In the genomic region with DNA sequence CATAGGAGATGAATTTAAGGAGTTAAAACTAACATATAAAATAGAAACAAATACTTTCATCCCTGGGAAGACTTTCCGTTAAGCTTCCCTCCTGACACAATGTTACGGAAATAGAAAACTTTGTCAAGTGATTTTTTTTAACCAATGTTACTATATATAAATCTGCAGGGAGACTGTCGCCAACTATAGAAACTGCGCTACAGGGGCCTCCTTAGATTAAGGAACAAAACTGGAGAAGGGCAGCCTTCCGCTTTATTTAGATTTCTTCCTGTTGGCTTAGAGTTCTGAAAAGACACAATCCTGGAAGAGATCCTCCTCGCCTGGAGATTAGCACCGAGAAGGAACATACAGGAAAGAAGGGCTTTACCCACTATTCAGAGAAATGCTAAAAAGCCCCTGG, we compare ENCODE assay signal across 8 cellular contexts. TPM values are rescaled to one million over a fixed set of nuclear protein-coding genes. Genes with fewer than 3 reads are reported as not detected.
DNase-seq lines count a peak whose midpoint lies in the region; ATAC-seq and TF ChIP-seq lines count a peak whose summit lies in the region.

No MANE protein-coding gene starts in this region.

- no peak overlapping the region for H3K4me3 ChIP-seq in body of pancreas
- peak overlapping the region in 2 of 3 donors; percentile 84 to 89 for H3K4me3 ChIP-seq in right lobe of liver
- peak overlapping the region; percentile 62 to 79 (median 69) for H3K4me3 ChIP-seq in transverse colon
- H3K4me3 ChIP-seq in CD4-positive, alpha-beta memory T cell (ENCODE audit: low read length in 2 of 2), result peak overlapping the region in 1 of 2 donors; percentile 86

- TF ChIP-seq POLR2A in body of pancreas (IDR thresholded peaks at IDR 0.05), result no peak
- TF ChIP-seq POLR2A in right lobe of liver (IDR thresholded peaks at IDR 0.05), result no peak
- no peak for TF ChIP-seq POLR2A in transverse colon (IDR thresholded peaks at IDR 0.05)

- peaks cover 13% of the 10 kb centered on the region for H3K36me3 Mint-ChIP-seq in activated CD4-positive, alpha-beta memory T cell treated with anti-CD3 and anti-CD28 coated beads, Interleukin-2, amount 10 ng/mL, durations not matched to agents 7 days and 5 days (ENCODE audit: low read depth)
- peaks cover 7% of the 10 kb centered on the region for H3K36me3 Mint-ChIP-seq in activated CD4-positive, alpha-beta memory T cell treated with anti-CD3 and anti-CD28 coated beads for 36 hours
- H3K36me3 Mint-ChIP-seq in CD4-positive, alpha-beta memory T cell, result peaks cover 8 to 9% of the 10 kb centered on the region in 2 donors
- no peaks in the 10 kb centered on the region for H3K36me3 Mint-ChIP-seq in activated naive CD8-positive, alpha-beta T cell treated with anti-CD3 and anti-CD28 coated beads, Interleukin-2, amount 50 U/mL, for 24 hours (ENCODE audit: low read depth)

- H3K4me3 Mint-ChIP-seq in activated CD4-positive, alpha-beta memory T cell treated with anti-CD3 and anti-CD28 coated beads, Interleukin-2, amount 10 ng/mL, durations not matched to agents 7 days and 5 days, result peak overlapping the region; percentile 17
- H3K4me3 Mint-ChIP-seq in activated CD4-positive, alpha-beta memory T cell treated with anti-CD3 and anti-CD28 coated beads for 36 hours, result no peak overlapping the region
- peak overlapping the region in 1 of 8 donors; percentile 21 for H3K4me3 Mint-ChIP-seq in CD4-positive, alpha-beta memory T cell
- no peak overlapping the region for H3K4me3 Mint-ChIP-seq in activated naive CD8-positive, alpha-beta T cell treated with anti-CD3 and anti-CD28 coated beads, Interleukin-2, amount 50 U/mL, for 24 hours

- TF ChIP-seq CTCF in body of pancreas (IDR thresholded peaks at IDR 0.05), result no peak
- TF ChIP-seq CTCF in right lobe of liver (IDR thresholded peaks at IDR 0.05), result no peak
- TF ChIP-seq CTCF in transverse colon (IDR thresholded peaks at IDR 0.05), result no peak

- H3K27ac Mint-ChIP-seq in activated CD4-positive, alpha-beta memory T cell treated with anti-CD3 and anti-CD28 coated beads, Interleukin-2, amount 10 ng/mL, durations not matched to agents 7 days and 5 days, result no peak overlapping the region
- no peak overlapping the region for H3K27ac Mint-ChIP-seq in activated CD4-positive, alpha-beta memory T cell treated with anti-CD3 and anti-CD28 coated beads for 36 hours
- no peak overlapping the region for H3K27ac Mint-ChIP-seq in CD4-positive, alpha-beta memory T cell
- no peak overlapping the region for H3K27ac Mint-ChIP-seq in activated naive CD8-positive, alpha-beta T cell treated with anti-CD3 and anti-CD28 coated beads, Interleukin-2, amount 50 U/mL, for 24 hours

- H3K9me3 ChIP-seq in body of pancreas (no peaks in the 10 kb centered on the region), right lobe of liver (no peaks in the 10 kb centered on the region), transverse colon (no peaks in the 10 kb centered on the region)
- H3K9me3 ChIP-seq in CD4-positive, alpha-beta memory T cell (ENCODE audit: control insufficient read depth in 1 of 2, low read length in 2 of 2), result no peaks in the 10 kb centered on the region

- H3K27ac ChIP-seq in body of pancreas (peak overlapping the region in 3 of 4 donors; percentile 82 to 96 (median 93)), right lobe of liver (peak overlapping the region; percentile 85 to 90 (median 85)), transverse colon (peak overlapping the region; percentile 90 to 95 (median 94))
- no peak overlapping the region for H3K27ac ChIP-seq in CD4-positive, alpha-beta memory T cell (ENCODE audit: low read depth, low read length)

- H3K27me3 Mint-ChIP-seq in activated CD4-positive, alpha-beta memory T cell treated with anti-CD3 and anti-CD28 coated beads, Interleukin-2, amount 10 ng/mL, durations not matched to agents 7 days and 5 days, result peaks cover 10% of the 10 kb centered on the region
- H3K27me3 Mint-ChIP-seq in activated CD4-positive, alpha-beta memory T cell treated with anti-CD3 and anti-CD28 coated beads for 36 hours, result no peaks in the 10 kb centered on the region
- H3K27me3 Mint-ChIP-seq in CD4-positive, alpha-beta memory T cell, result no peaks in the 10 kb centered on the region
- no peaks in the 10 kb centered on the region for H3K27me3 Mint-ChIP-seq in activated naive CD8-positive, alpha-beta T cell treated with anti-CD3 and anti-CD28 coated beads, Interleukin-2, amount 50 U/mL, for 24 hours

- ATAC-seq in body of pancreas (no peak), right lobe of liver (no peak)
- no peak for ATAC-seq in activated naive CD8-positive, alpha-beta T cell treated with anti-CD3 and anti-CD28 coated beads, Interleukin-2, amount 50 U/mL, for 24 hours

- H3K27me3 ChIP-seq in body of pancreas (no peaks in the 10 kb centered on the region), right lobe of liver (no peaks in the 10 kb centered on the region), transverse colon (no peaks in the 10 kb centered on the region)
- H3K27me3 ChIP-seq in CD4-positive, alpha-beta memory T cell (ENCODE audit: insufficient read depth, low read length), result no peaks in the 10 kb centered on the region

- H3K9me3 Mint-ChIP-seq in activated CD4-positive, alpha-beta memory T cell treated with anti-CD3 and anti-CD28 coated beads, Interleukin-2, amount 10 ng/mL, durations not matched to agents 7 days and 5 days, result no peaks in the 10 kb centered on the region
- no peaks in the 10 kb centered on the region for H3K9me3 Mint-ChIP-seq in activated CD4-positive, alpha-beta memory T cell treated with anti-CD3 and anti-CD28 coated beads for 36 hours
- no peaks in the 10 kb centered on the region for H3K9me3 Mint-ChIP-seq in CD4-positive, alpha-beta memory T cell
- no peaks in the 10 kb centered on the region for H3K9me3 Mint-ChIP-seq in activated naive CD8-positive, alpha-beta T cell treated with anti-CD3 and anti-CD28 coated beads, Interleukin-2, amount 50 U/mL, for 24 hours

- DNase-seq in activated CD4-positive, alpha-beta memory T cell treated with anti-CD3 and anti-CD28 coated beads, Interleukin-2, amount 10 ng/mL, durations not matched to agents 7 days and 5 days, result no peak
- DNase-seq in activated CD4-positive, alpha-beta memory T cell treated with anti-CD3 and anti-CD28 coated beads for 36 hours, result no peak
- DNase-seq in body of pancreas, result no peak
- no peak for DNase-seq in right lobe of liver
- DNase-seq in transverse colon, result no peak
- DNase-seq in NCI-H1105 (lab: John Stamatoyannopoulos, UW), result no peak
- no peak for DNase-seq in CD4-positive, alpha-beta memory T cell
- no peak for DNase-seq in activated naive CD8-positive, alpha-beta T cell treated with anti-CD3 and anti-CD28 coated beads, Interleukin-2, amount 50 U/mL, for 24 hours

- WGBS in body of pancreas, 2 donors, result 13 to 19% methylated on average over 7 of the region's 7 CpGs
- 51% methylated on average over 7 of the region's 7 CpGs for WGBS in right lobe of liver (ENCODE audit: insufficient coverage, low coverage, low lambda C conversion rate, missing lambda C conversion rate)
- 27 to 34% methylated on average over 7 of the region's 7 CpGs for WGBS in transverse colon (ENCODE audit: low coverage in 1 of 2), 2 donors

- POLR2A ChIA-PET in activated CD4-positive, alpha-beta memory T cell treated with anti-CD3 and anti-CD28 coated beads, Interleukin-2, amount 10 ng/mL, durations not matched to agents 7 days and 5 days (lab: Charles Lee), result interaction anchor here (2.3 to 2.9 kb wide), 3 partner anchors 8 to 136 kb away, joined by 11 to 19 read pairs (median 13); a partner anchor contains a TSS
- POLR2A ChIA-PET in activated CD4-positive, alpha-beta memory T cell treated with anti-CD3 and anti-CD28 coated beads for 36 hours (lab: Charles Lee), result interaction anchor here (1.0 kb wide), 1 partner anchor 68 kb away, joined by 3 read pairs; no protein-coding TSS in a partner anchor
- POLR2A ChIA-PET in CD4-positive, alpha-beta memory T cell (lab: Charles Lee; ENCODE audit: partially characterized antibody), result interaction anchor here (1.9 to 3.0 kb wide), 4 partner anchors 15 to 239 kb away, joined by 7 to 30 read pairs (median 16); a partner anchor contains a TSS

- in situ Hi-C loops in transverse colon (cut with MboI; ENCODE audit: low pct_ligation_motif_present in 1 of 4, low pct_unique_long_range_greater_than_20kb in 1 of 4, low sequenced_read_pairs in 3 of 4), result no loop called here

- peaks cover 48% of the 10 kb centered on the region for H3K4me1 ChIP-seq in body of pancreas
- peaks cover 0 to 51% (median 23%) of the 10 kb centered on the region in 4 donors for H3K4me1 ChIP-seq in right lobe of liver
- H3K4me1 ChIP-seq in transverse colon, result peaks cover 23 to 72% (median 47%) of the 10 kb centered on the region in 4 donors
- peaks cover 35% of the 10 kb centered on the region for H3K4me1 ChIP-seq in CD4-positive, alpha-beta memory T cell (ENCODE audit: insufficient read depth, low read length)

- no peaks in the 10 kb centered on the region for H3K36me3 ChIP-seq in body of pancreas (replicated peaks in 1 of 2; ENCODE audit: insufficient read depth in 1 of 2, low read depth in 2 of 2)
- H3K36me3 ChIP-seq in right lobe of liver, result no peaks in the 10 kb centered on the region
- no peaks in the 10 kb centered on the region for H3K36me3 ChIP-seq in transverse colon
- H3K36me3 ChIP-seq in CD4-positive, alpha-beta memory T cell (ENCODE audit: insufficient read depth, low read length), result no peaks in the 10 kb centered on the region

- no peak for TF ChIP-seq EP300 in transverse colon (IDR thresholded peaks at IDR 0.05; ENCODE audit: low read depth)

- CTCF ChIA-PET in activated CD4-positive, alpha-beta memory T cell treated with anti-CD3 and anti-CD28 coated beads, Interleukin-2, amount 10 ng/mL, durations not matched to agents 7 days and 5 days (lab: Charles Lee), result interaction anchor here (0.6 to 2.2 kb wide), 5 partner anchors 13 to 136 kb away, joined by 3 to 7 read pairs (median 3); a partner anchor contains a TSS
- CTCF ChIA-PET in activated CD4-positive, alpha-beta memory T cell treated with anti-CD3 and anti-CD28 coated beads for 36 hours (lab: Charles Lee), result interaction anchor here (0.6 to 2.3 kb wide), 3 partner anchors 31 to 239 kb away, joined by 3 to 8 read pairs (median 6); a partner anchor contains a TSS
- CTCF ChIA-PET in CD4-positive, alpha-beta memory T cell (lab: Charles Lee; ENCODE audit: partially characterized antibody), result interaction anchor here (0.8 to 1.5 kb wide), 4 partner anchors 10 to 138 kb away, joined by 3 read pairs; no protein-coding TSS in a partner anchor

- peaks cover 18% of the 10 kb centered on the region for H3K4me1 Mint-ChIP-seq in activated CD4-positive, alpha-beta memory T cell treated with anti-CD3 and anti-CD28 coated beads, Interleukin-2, amount 10 ng/mL, durations not matched to agents 7 days and 5 days
- H3K4me1 Mint-ChIP-seq in activated CD4-positive, alpha-beta memory T cell treated with anti-CD3 and anti-CD28 coated beads for 36 hours (ENCODE audit: low read depth), result peaks cover 22% of the 10 kb centered on the region
- peaks cover 15 to 24% (median 23%) of the 10 kb centered on the region in 4 donors for H3K4me1 Mint-ChIP-seq in CD4-positive, alpha-beta memory T cell
- peaks cover 24% of the 10 kb centered on the region for H3K4me1 Mint-ChIP-seq in activated naive CD8-positive, alpha-beta T cell treated with anti-CD3 and anti-CD28 coated beads, Interleukin-2, amount 50 U/mL, for 24 hours

- intact Hi-C loops in activated CD4-positive, alpha-beta memory T cell treated with anti-CD3 and anti-CD28 coated beads for 36 hours (cut with micrococcal nuclease), result loop anchor here (1.0 to 2.0 kb wide), 2 partner anchors 8 to 448 kb away; no protein-coding TSS in a partner anchor
- intact Hi-C loops in body of pancreas (cut with DNase I), result no loop called here
- intact Hi-C loops in right lobe of liver (cut with DNase I), result no loop called here
- intact Hi-C loops in transverse colon (cut with DNase I; ENCODE audit: low total_unique reads), result no loop called here
- intact Hi-C loops in CD4-positive, alpha-beta memory T cell (cut with micrococcal nuclease), result loop anchor here (10.0 kb wide), 1 partner anchor 192 kb away; a partner anchor contains a TSS

RNA-seq across cellular contexts. Expression of a gene that starts 1.5 kb away (rescaled TPM):
- total RNA-seq in activated CD4-positive, alpha-beta memory T cell treated with anti-CD3 and anti-CD28 coated beads, Interleukin-2, amount 10 ng/mL, durations not matched to agents 7 days and 5 days, result 10 to 100 TPM; 63.4 to 70.3 TPM
- 10 to 100 TPM; 53.3 to 56.6 TPM for total RNA-seq in activated CD4-positive, alpha-beta memory T cell treated with anti-CD3 and anti-CD28 coated beads for 36 hours
- total RNA-seq in body of pancreas, result 10 to 100 TPM; 56.7 to 70.0 TPM
- total RNA-seq in right lobe of liver, result 100 to 1,000 TPM in 3 of 6 experiments, 10 to 100 TPM in 3; 74.0 to 141 (median 103) TPM
- 100 to 1,000 TPM in 3 of 4 donors, 10 to 100 TPM in 1; 84.4 to 387 (median 220) TPM for total RNA-seq in transverse colon
- 10 to 100 TPM; 67.6 to 74.0 TPM for total RNA-seq in CD4-positive, alpha-beta memory T cell
- 100 to 1,000 TPM; 171 to 176 TPM for polyA plus RNA-seq in CD4-positive, alpha-beta memory T cell

Comparison
In these comparisons a context has a peak if more than half of its experiments do, and no peak if none do; other contexts are left out.
1. H3K4me3 ChIP-seq: peak in right lobe of liver (2 of 3) and transverse colon (4 of 4); none in body of pancreas (0 of 2).
2. intact Hi-C loops: an anchor here in activated CD4-positive, alpha-beta memory T cell treated with anti-CD3 and anti-CD28 coated beads for 36 hours (1.0 to 2.0 kb wide) and CD4-positive, alpha-beta memory T cell (10.0 kb wide); none called in body of pancreas, right lobe of liver and transverse colon.